In genomic region chr6:150981095-150981494, GRCh38 we compare ENCODE assay signal across 11 cellular contexts.
A peak's percentile ranks its signal among the peaks of the same experiment; 100 is the strongest.
DNase-seq lines count a peak whose midpoint lies in the region; ATAC-seq and TF ChIP-seq lines count a peak whose summit lies in the region.
"Had no signal": no experiment of that assay in that cellular context is flagged by ENCODE, and none has a peak within 500 bp of the region (broad histone marks: within the 10 kb centered on the region; RNA-seq: fewer than 3 reads in every experiment).

No MANE protein-coding gene starts in this region.

- CTCF ChIA-PET in HEK293T (lab: Yijun Ruan, JAX), result no interaction called here

- peak; percentile 84 for ATAC-seq in GM19043 (IDR thresholded peaks at IDR 0.05; ENCODE audit: low read depth, unreplicated experiment)
- ATAC-seq in HG02678 (IDR thresholded peaks at IDR 0.05; ENCODE audit: unreplicated experiment), result peak; percentile 48
- ATAC-seq in HG03575 (IDR thresholded peaks at IDR 0.05; ENCODE audit: extremely low read depth, insufficient number of reproducible peaks, low FRiP score, unreplicated experiment), result peak; percentile 63
- ATAC-seq in sciatic nerve, result peak; percentile 67

- DNase-seq in sciatic nerve (ENCODE audit: low spot score) (no peak), AG08396 (ENCODE audit: low spot score) (no peak), islet precursor cell (no peak), HEK293T (ENCODE audit: extremely low spot score) (no peak)
- DNase-seq: activated T-cell treated with anti-CD3 and anti-CD28 coated beads, Interleukin-2, amount 50 U/mL, for 24 hours; head of caudate nucleus; NCI-H748 treated with DMSO at 0.1 percent for 48 hours; T1000 had no signal

- intact Hi-C loops in sciatic nerve (cut with DNase I), result no loop called here

- POLR2A ChIA-PET in HEK293T (lab: Yijun Ruan, JAX), result no interaction called here

TF ChIP-seq in HEK293T, 16 proteins besides CTCF, POLR2A, EP300 and RAD21:
- TF ChIP-seq FOXK2 (IDR thresholded peaks at IDR 0.05), result no peak
- no peak for TF ChIP-seq FOXM1 (IDR thresholded peaks at IDR 0.05; ENCODE audit: borderline replicate concordance)
- no peak for TF ChIP-seq L3MBTL2 (conservative IDR thresholded peaks at IDR 0.05)
- no peak for TF ChIP-seq CTBP1 (IDR thresholded peaks at IDR 0.05; ENCODE audit: borderline replicate concordance)
- TF ChIP-seq PKNOX1 (IDR thresholded peaks at IDR 0.05), result no peak
- no peak for TF ChIP-seq ELF4 (IDR thresholded peaks at IDR 0.05)
